8 cellular contexts compared by ENCODE assay signal in the genomic region with DNA sequence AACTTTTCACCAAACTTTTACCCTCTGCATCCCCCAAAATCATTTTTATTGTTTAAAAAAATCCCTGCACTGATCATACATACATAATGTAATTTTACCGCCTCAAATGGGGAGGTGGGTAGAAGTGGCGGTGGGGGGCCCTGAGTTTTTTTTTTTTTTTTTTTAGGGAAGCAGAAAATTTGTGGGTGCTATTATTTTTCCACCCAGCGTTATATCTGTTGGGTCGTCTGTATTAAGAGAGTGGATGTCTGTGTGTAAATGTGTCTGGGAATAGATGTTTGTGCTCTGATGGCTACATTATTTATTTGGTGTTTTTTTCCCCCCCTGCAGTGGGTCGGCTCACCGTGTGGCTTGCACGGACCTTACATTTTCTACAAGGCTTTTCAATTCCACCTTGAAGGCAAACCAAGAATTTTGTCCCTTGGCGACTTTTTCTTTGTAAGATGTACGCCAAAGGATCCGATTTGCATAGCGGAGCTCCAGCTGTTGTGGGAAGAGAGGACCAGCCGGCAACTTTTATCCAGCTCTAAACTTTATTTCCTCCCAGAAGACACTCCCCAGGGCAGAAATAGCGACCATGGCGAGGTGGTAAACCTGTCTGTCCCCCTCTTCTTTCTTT. TPM values are rescaled to one million over a fixed set of nuclear protein-coding genes. Genes with fewer than 3 reads are reported as not detected.
DNase-seq lines count a peak whose midpoint lies in the region; ATAC-seq, FAIRE-seq and TF ChIP-seq lines count a peak whose summit lies in the region.

No MANE protein-coding gene starts in this region.

- no peaks in the 10 kb centered on the region for H3K27me3 ChIP-seq in A673 (replicated peaks; ENCODE audit: insufficient read depth, low read depth, low read length, poor library complexity)
- no peaks in the 10 kb centered on the region for H3K27me3 ChIP-seq in GM23248 (replicated peaks; ENCODE audit: insufficient read depth)
- no peaks in the 10 kb centered on the region for H3K27me3 ChIP-seq in gastroesophageal sphincter
- no peaks in the 10 kb centered on the region for H3K27me3 ChIP-seq in pancreas

- peak overlapping the region; percentile 90 for H3K9ac ChIP-seq in GM23248

- FAIRE-seq in pancreas (lab: Jason Lieb, UNC): no peak

- no peaks in the 10 kb centered on the region for H3K9me2 ChIP-seq in GM23248 (ENCODE audit: insufficient read depth)

- BruUV-seq in A673 (replicated peaks; lab: Mats Ljungman, UMichigan): TSS peak; percentile 76

- H3K4me1 ChIP-seq in A673 (ENCODE audit: insufficient read depth, low read length, poor library complexity, severe bottlenecking) (peaks cover 45% of the 10 kb centered on the region), GM23248 (ENCODE audit: insufficient read depth) (peaks cover 37% of the 10 kb centered on the region), gastroesophageal sphincter (peaks cover 8 to 61% (median 18%) of the 10 kb centered on the region in 3 donors), pancreas (peaks cover 18 to 34% (median 24%) of the 10 kb centered on the region in 3 donors)

- peak; percentile 2 for ATAC-seq in gastroesophageal sphincter
- ATAC-seq in pancreas: peak; percentile 2 to 9 (median 4)
- no peak for ATAC-seq in HG02642 (IDR thresholded peaks at IDR 0.05; ENCODE audit: poor library complexity, unreplicated experiment)

- H3K9me3 ChIP-seq in A673 (ENCODE audit: low read depth, low read length, poor library complexity, severe bottlenecking) (no peaks in the 10 kb centered on the region), GM23248 (ENCODE audit: low read depth) (no peaks in the 10 kb centered on the region), gastroesophageal sphincter (no peaks in the 10 kb centered on the region), pancreas (no peaks in the 10 kb centered on the region)

- POLR2A ChIA-PET in A673 (lab: Charles Lee; ENCODE audit: low non-redundant PET): interaction anchor here (0.6 to 0.8 kb wide), 2 partner anchors 90 to 91 kb away, joined by 4 to 5 read pairs; no protein-coding TSS in a partner anchor

- intact Hi-C loops in A673 (cut with micrococcal nuclease; ENCODE audit: unreplicated experiment) (loop anchor here (2.0 to 10.0 kb wide), 7 partner anchors 35 to 1085 kb away; no protein-coding TSS in a partner anchor), pancreas (cut with DNase I) (no loop called here)

- peak overlapping the region; percentile 100 for H2AFZ ChIP-seq in GM23248

- peaks cover 47% of the 10 kb centered on the region for H3K79me2 ChIP-seq in GM23248 (ENCODE audit: insufficient read depth)

- TF ChIP-seq CTCF in A673 (conservative IDR thresholded peaks at IDR 0.05; ENCODE audit: low read depth, low read length): no peak
- TF ChIP-seq CTCF in gastroesophageal sphincter (IDR thresholded peaks at IDR 0.05): no peak
- no peak for TF ChIP-seq CTCF in pancreas (IDR thresholded peaks at IDR 0.05)

- 0 to 1% methylated on average over 14 of the region's 14 CpGs for WGBS in GM23248 (ENCODE audit: low coverage in 1 of 2, low lambda C conversion rate in 2 of 2, missing lambda C conversion rate in 2 of 2), 2 experiments
- 0 to 2% methylated on average over 12 to 14 of the region's 14 CpGs for WGBS in gastroesophageal sphincter (ENCODE audit: low coverage in 1 of 2), 2 donors
- WGBS in pancreas, 2 donors: 0 to 1% methylated on average over 14 of the region's 14 CpGs

- H3F3A ChIP-seq in GM23248 (ENCODE audit: insufficient read depth): peaks cover 52% of the 10 kb centered on the region

- H4K20me1 ChIP-seq in GM23248 (ENCODE audit: insufficient read depth): no peaks in the 10 kb centered on the region

- CTCF ChIA-PET in A673 (lab: Charles Lee): interaction anchor here (0.6 to 1.1 kb wide), 8 partner anchors 35 to 877 kb away, joined by 3 to 8 read pairs (median 4); no protein-coding TSS in a partner anchor

- H3K4me3 ChIP-seq in A673 (ENCODE audit: low read depth, low read length, poor library complexity, severe bottlenecking) (peak overlapping the region; percentile 68), GM23248 (peak overlapping the region; percentile 98), gastroesophageal sphincter (peak overlapping the region; percentile 72 to 89), pancreas (peak overlapping the region; percentile 47 to 78 (median 70))

- no peaks in the 10 kb centered on the region for H3K36me3 ChIP-seq in A673 (ENCODE audit: insufficient read depth, low read length, poor library complexity, severe bottlenecking)
- H3K36me3 ChIP-seq in GM23248 (ENCODE audit: low read depth): no peaks in the 10 kb centered on the region
- no peaks in the 10 kb centered on the region for H3K36me3 ChIP-seq in gastroesophageal sphincter
- no peaks in the 10 kb centered on the region for H3K36me3 ChIP-seq in pancreas

- TF ChIP-seq EP300 in gastroesophageal sphincter (IDR thresholded peaks at IDR 0.05): no peak

- peak overlapping the region; percentile 85 for H3K27ac ChIP-seq in A673 (ENCODE audit: low read depth, low read length, poor library complexity, severe bottlenecking)
- peak overlapping the region; percentile 38 for H3K27ac ChIP-seq in GM23248
- H3K27ac ChIP-seq in gastroesophageal sphincter: peak overlapping the region; percentile 95 to 99 (median 96)
- peak overlapping the region in 3 of 4 donors; percentile 7 to 99 (median 95) for H3K27ac ChIP-seq in pancreas

- DNase-seq in A673 (ENCODE audit: low spot score) (peak; percentile 68), GM23248 (peak; percentile 72), pancreas (no peak), iPS-NIHi7 (ENCODE audit: extremely low spot score) (no peak), NOMO-1 treated with dmso at 0.1 percent for 144 hours (lab: John Stamatoyannopoulos, UW; ENCODE audit: unreplicated experiment) (no peak)
- DNase-seq in activated CD4-positive, alpha-beta T cell treated with anti-CD3 and anti-CD28 coated beads, Interleukin-2, amount 50 U/mL, for 1 hour: peak; percentile 10

- in situ Hi-C loops in GM23248 (cut with MboI): loop anchor here (10.0 to 25.0 kb wide), 2 partner anchors 143 to 335 kb away; no protein-coding TSS in a partner anchor

- TF ChIP-seq POLR2A in gastroesophageal sphincter (IDR thresholded peaks at IDR 0.05): no peak

- peak overlapping the region; percentile 100 for H3K4me2 ChIP-seq in GM23248 (ENCODE audit: unreplicated experiment)

RNA-seq across cellular contexts. Expression of gene ARID5B, which starts 0.4 kb away (rescaled TPM):
- total RNA-seq in A673 (2021) (29.0 and 29.7 TPM in 2 replicates), gastroesophageal sphincter (10 to 100 TPM; 34.7 to 81.4 (median 62.5) TPM), pancreas (10 to 100 TPM in 2 of 6 donors, 1 to 10 TPM in 4; 2.6 to 13.0 (median 6.8) TPM)
- 56.7 and 60.6 TPM in 2 replicates for total RNA-seq in GM23248 (2014; rRNA removed; shearing (Covaris generic))
- polyA plus RNA-seq in GM23248 (2016; fragmentation: Nextera tagmentation; extraction: Ambion mirVana) (76.8 and 78.8 TPM in 2 replicates), pancreas (1 to 10 TPM; 2.6 to 3.9 TPM)

Comparison
In these comparisons a context has a peak if more than half of its experiments do, and no peak if none do; other contexts are left out.
1. DNase-seq: peak in A673 (single experiment), GM23248 (single experiment) and activated CD4-positive, alpha-beta T cell treated with anti-CD3 and anti-CD28 coated beads, Interleukin-2, amount 50 U/mL, for 1 hour (single experiment); none in pancreas (0 of 6), iPS-NIHi7 (single experiment) and NOMO-1 treated with dmso at 0.1 percent for 144 hours (single experiment).
2. H3K27ac ChIP-seq: peak in every context shown above with its lines; median percentile 96 in gastroesophageal sphincter; 95 in pancreas; 85 in A673; 38 in GM23248.
3. Peak in every context shown above with its lines, with median percentiles within 50 percentile points of each other: H3K4me3 ChIP-seq.